Comparison of ENCODE assay signal across 14 cellular contexts in the genomic region with DNA sequence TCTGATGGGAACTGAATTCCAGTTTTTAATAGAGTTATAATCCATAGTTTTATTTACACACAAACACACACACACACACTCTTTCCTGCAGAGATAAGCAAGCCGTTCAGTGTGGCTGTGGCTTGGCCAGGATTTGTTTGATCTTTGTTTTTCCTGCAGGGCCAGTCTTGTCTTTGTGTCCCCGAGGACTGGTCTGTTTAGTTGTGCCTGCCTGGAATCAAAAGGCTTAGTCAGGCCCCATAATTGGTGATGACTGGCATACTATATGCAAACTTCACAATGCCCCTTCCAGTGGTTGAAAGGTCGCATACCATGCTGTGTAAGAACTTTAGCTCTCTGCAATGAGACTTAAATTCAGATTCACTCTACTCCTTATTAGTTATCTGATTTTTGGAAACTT. TPM values are rescaled to one million over a fixed set of nuclear protein-coding genes. Genes with fewer than 3 reads are reported as not detected.
A peak's percentile ranks its signal among the peaks of the same experiment; 100 is the strongest.
DNase-seq lines count a peak whose midpoint lies in the region; ATAC-seq, FAIRE-seq and TF ChIP-seq lines count a peak whose summit lies in the region.
"Had no signal": no experiment of that assay in that cellular context is flagged by ENCODE, and none has a peak within 500 bp of the region (broad histone marks: within the 10 kb centered on the region; RNA-seq: fewer than 3 reads in every experiment).

No MANE protein-coding gene starts in this region.

- H2BK120ac ChIP-seq in mesendoderm (ENCODE audit: low read depth, low read length): no peak overlapping the region

- H3K4me1 ChIP-seq in HepG2 (ENCODE audit: insufficient read depth, low read length): peaks cover 42% of the 10 kb centered on the region
- peaks cover 0 to 20% (median 2%) of the 10 kb centered on the region in 4 donors for H3K4me1 ChIP-seq in right lobe of liver
- H3K4me1 ChIP-seq in mesendoderm (ENCODE audit: control insufficient read depth, low read depth, low read length): no peaks in the 10 kb centered on the region

- no peaks in the 10 kb centered on the region for H4K20me1 ChIP-seq in HepG2 (ENCODE audit: insufficient read depth, low read length)

- no peak for TF ChIP-seq CTCF in HepG2 (CRISPR knock-in tag; IDR thresholded peaks at IDR 0.05)
- TF ChIP-seq CTCF in right lobe of liver (IDR thresholded peaks at IDR 0.05): no peak
- no peak for TF ChIP-seq CTCF in MCF 10A (IDR thresholded peaks at IDR 0.05; ENCODE audit: unreplicated experiment)

- TF ChIP-seq RAD21 in HepG2 (CRISPR knock-in tag; IDR thresholded peaks at IDR 0.05): no peak

- peak overlapping the region; percentile 55 for H3K4me2 ChIP-seq in HepG2 (ENCODE audit: low read depth, low read length)
- no peak overlapping the region for H3K4me2 ChIP-seq in mesendoderm (ENCODE audit: low read length)

- H3K27me3 Mint-ChIP-seq in MCF 10A (ENCODE audit: insufficient read depth, unreplicated experiment): no peaks in the 10 kb centered on the region
- H3K27me3 Mint-ChIP-seq: naive B cell had no signal

- peaks cover 13% of the 10 kb centered on the region for H3K36me3 Mint-ChIP-seq in MCF 10A (ENCODE audit: insufficient read depth, unreplicated experiment)
- H3K36me3 Mint-ChIP-seq: naive B cell had no signal

- H2BK15ac ChIP-seq in mesendoderm (replicated peaks; ENCODE audit: low read depth): no peak overlapping the region

- H3K27ac ChIP-seq in HepG2 (ENCODE audit: extremely low read length, insufficient read depth, low read length): no peak overlapping the region
- no peak overlapping the region for H3K27ac ChIP-seq in right lobe of liver
- H3K27ac ChIP-seq in mesendoderm (ENCODE audit: low read depth, low read length): no peak overlapping the region

- no peaks in the 10 kb centered on the region; a peak in 2 of 5 replicates for H3K27me3 ChIP-seq in HepG2 (ENCODE audit: control insufficient read depth in 1 of 2, insufficient read depth in 2 of 2, low read length in 2 of 2)
- no peaks in the 10 kb centered on the region for H3K27me3 ChIP-seq in right lobe of liver
- H3K27me3 ChIP-seq in mesendoderm (ENCODE audit: insufficient read depth, low read length, poor library complexity): no peaks in the 10 kb centered on the region

- CTCF ChIA-PET in HepG2 (lab: Yijun Ruan, JAX; ENCODE audit: low intra/inter-chr PET ratio, low total read pairs) (no interaction called here), MCF 10A (lab: Yijun Ruan, JAX) (interaction anchor here (0.7 to 2.8 kb wide), 7 partner anchors 15 to 71 kb away, joined by 3 to 9 read pairs (median 4); partner anchors contain the start of gene WBP11)

- no peaks in the 10 kb centered on the region for H3K9me3 Mint-ChIP-seq in MCF 10A (ENCODE audit: unreplicated experiment)
- H3K9me3 Mint-ChIP-seq: naive B cell had no signal

- H3K9me3 ChIP-seq in HepG2 (ENCODE audit: low read length) (no peaks in the 10 kb centered on the region), right lobe of liver (no peaks in the 10 kb centered on the region)

- no peak overlapping the region for H4K8ac ChIP-seq in mesendoderm (ENCODE audit: low read depth, low read length)

- H2AFZ ChIP-seq in HepG2 (ENCODE audit: low read length): no peak overlapping the region

- no peak overlapping the region for H3K18ac ChIP-seq in mesendoderm (ENCODE audit: low read length)

- H3K4me3 Mint-ChIP-seq in MCF 10A (ENCODE audit: unreplicated experiment): peak overlapping the region; percentile 97

- BruUV-seq in HepG2 (replicated peaks; lab: Mats Ljungman, UMichigan): no TSS peak
- no TSS peak for BruUV-seq in MCF 10A (replicated peaks; lab: Mats Ljungman, UMichigan)

- peak overlapping the region; percentile 99 for H3K27ac Mint-ChIP-seq in MCF 10A (ENCODE audit: low read depth, unreplicated experiment)

- H3K23ac ChIP-seq in mesendoderm (ENCODE audit: low read length): no peak overlapping the region

- no peak overlapping the region for H3K4me3 ChIP-seq in HepG2 (replicated peaks in 1 of 3; ENCODE audit: insufficient read depth in 1 of 3, low read depth in 2 of 3, low read length in 3 of 3)
- H3K4me3 ChIP-seq in right lobe of liver: no peak overlapping the region
- no peak overlapping the region for H3K4me3 ChIP-seq in mesendoderm (ENCODE audit: low read length)

- no peak for TF ChIP-seq EP300 in HepG2 (IDR thresholded peaks at IDR 0.05; ENCODE audit: low read depth in 2 of 2, low read length in 2 of 2)
- no peak for TF ChIP-seq EP300 in HepG2 (CRISPR knock-in tag; IDR thresholded peaks at IDR 0.05; ENCODE audit: borderline replicate concordance)

- TF ChIP-seq POLR2A in HepG2 (IDR thresholded peaks at IDR 0.05; ENCODE audit: insufficient read depth in 1 of 2, low read depth in 2 of 2, low read length in 2 of 2) (no peak), right lobe of liver (IDR thresholded peaks at IDR 0.05) (no peak)

- no peak overlapping the region for H3K9ac ChIP-seq in HepG2 (ENCODE audit: insufficient read depth, low read depth, low read length)
- no peak overlapping the region for H3K9ac ChIP-seq in mesendoderm (ENCODE audit: low read length)

- FAIRE-seq in HepG2 (lab: Jason Lieb, UNC): peak; percentile 12
- FAIRE-seq: H1 had no signal

- H3K36me3 ChIP-seq in HepG2 (replicated peaks in 1 of 2; ENCODE audit: control insufficient read depth in 1 of 2, insufficient read depth in 2 of 2, low read length in 2 of 2) (no peaks in the 10 kb centered on the region), right lobe of liver (no peaks in the 10 kb centered on the region), mesendoderm (ENCODE audit: control insufficient read depth, insufficient read depth, low read length) (no peaks in the 10 kb centered on the region)

- H2BK5ac ChIP-seq in mesendoderm (ENCODE audit: low read length): no peak overlapping the region

- no peak overlapping the region for H3K4ac ChIP-seq in mesendoderm (ENCODE audit: low read depth, low read length)

- DNase-seq in HepG2 (ENCODE audit: low spot score) (peak; percentile 77), right lobe of liver (no peak), MCF 10A (ENCODE audit: unreplicated experiment) (no peak), mesendoderm (peak; percentile 23), dedifferentiated amniotic fluid mesenchymal stem cell (ENCODE audit: extremely low spot score) (no peak), germinal center (ENCODE audit: low spot score) (no peak), DMS 273 (lab: John Stamatoyannopoulos, UW; ENCODE audit: unreplicated experiment) (no peak), midbrain (lab: John Stamatoyannopoulos, UW) (no peak)
- DNase-seq: activated CD4-positive, alpha-beta T cell treated with anti-CD3 and anti-CD28 coated beads, Interleukin-2, amount 50 U/mL, for 1 hour; activated gamma-delta T cell treated with Interleukin-2 at 50 U/mL for 16 hours; hypothalamus; naive B cell; NCI-H524 had no signal

- intact Hi-C loops in HepG2 (cut with micrococcal nuclease; ENCODE audit: unreplicated experiment) (loop anchor here (10.0 kb wide), 1 partner anchor 1108 kb away; the partner anchor contains the start of gene STRAP), right lobe of liver (cut with DNase I) (no loop called here), MCF 10A (cut with micrococcal nuclease) (loop anchor here (10.0 kb wide), 2 partner anchors 68 to 372 kb away; partner anchors contain the start of gene ART4)

- no peaks in the 10 kb centered on the region for H3K79me1 ChIP-seq in mesendoderm (ENCODE audit: low read length)

- no peak overlapping the region for H4K5ac ChIP-seq in mesendoderm (ENCODE audit: low read length)

- POLR2A ChIA-PET in HepG2 (lab: Yijun Ruan, JAX): interaction anchor here (1.4 kb wide), 1 partner anchor 26 kb away, joined by 6 read pairs; the partner anchor contains the start of genes C12orf60 and WBP11
- POLR2A ChIA-PET in MCF 10A (lab: Yijun Ruan, JAX): interaction anchor here (0.5 to 4.0 kb wide), 5 partner anchors 22 to 411 kb away, joined by 3 to 27 read pairs (median 3); partner anchors contain the start of genes C12orf60 and WBP11

- H2AK5ac ChIP-seq in mesendoderm (ENCODE audit: low read length): no peak overlapping the region

- H3K79me2 ChIP-seq in HepG2 (ENCODE audit: insufficient read depth, low read length): peaks cover 7% of the 10 kb centered on the region
- H3K79me2 ChIP-seq in mesendoderm (ENCODE audit: control insufficient read depth, insufficient read depth, low read length): no peaks in the 10 kb centered on the region

- in situ Hi-C loops in HepG2 (cut with HindIII; ENCODE audit: extremely low pct_ligation_motif_present, low pct_unique_long_range_greater_than_20kb): no loop called here

- peaks cover 17% of the 10 kb centered on the region for H3K4me1 Mint-ChIP-seq in MCF 10A (ENCODE audit: insufficient read depth, unreplicated experiment)

- H3K56ac ChIP-seq in mesendoderm (ENCODE audit: low read length): no peak overlapping the region

- ATAC-seq in HepG2 (peak; percentile 38), right lobe of liver (no peak)

- WGBS in HepG2 (ENCODE audit: low lambda C conversion rate): 5% methylated on average over 3 of the region's 3 CpGs
- WGBS in right lobe of liver (ENCODE audit: insufficient coverage, low coverage, low lambda C conversion rate, missing lambda C conversion rate): 19% methylated on average over 3 of the region's 3 CpGs
- WGBS in mesendoderm (ENCODE audit: extremely low coverage, insufficient coverage, low lambda C conversion rate): no CpG with 5 or more reads among the region's 3 CpGs

RNA-seq across cellular contexts. Expression of gene WBP11, which starts 26.0 kb away (rescaled TPM):
- 31.0 and 44.4 TPM in 2 replicates for total RNA-seq in HepG2 (2016; rRNA removed; fragmentation: Illumina TruSeq; extraction: Trizol)
- 6.5 and 7.2 TPM in 2 replicates for total RNA-seq in HepG2 (2016; cell fraction: cytosol; rRNA removed; fragmentation: Illumina TruSeq; extraction: Trizol; ENCODE audit: low read depth)
- total RNA-seq in HepG2 (2016; cell fraction: insoluble cytoplasmic fraction; rRNA removed; fragmentation: Illumina TruSeq; extraction: Trizol): 30.6 and 36.1 TPM in 2 replicates
- total RNA-seq in HepG2 (2016; cell fraction: membrane; rRNA removed; fragmentation: Illumina TruSeq; extraction: Trizol): 24.9 and 28.2 TPM in 2 replicates
- 27.7 and 30.7 TPM in 2 replicates for total RNA-seq in HepG2 (2016; cell fraction: nucleus; rRNA removed; fragmentation: Illumina TruSeq; extraction: Trizol)
- 6.6 and 7.6 TPM in 2 replicates for polyA plus RNA-seq in HepG2 (2011; rRNA removed)
- polyA plus RNA-seq in HepG2 (2011; cell fraction: cytosol; rRNA removed): 3.2 and 3.3 TPM in 2 replicates
- polyA plus RNA-seq in HepG2 (2011; cell fraction: nucleus; rRNA removed): 5.2 and 5.6 TPM in 2 replicates
- polyA plus RNA-seq in HepG2 (2012): 17.5 and 40.2 TPM in 2 replicates
- polyA plus RNA-seq in HepG2 (2016; cell fraction: cytosol; fragmentation: Illumina TruSeq; extraction: Trizol; ENCODE audit: low read depth): 10.8 and 13.6 TPM in 2 replicates
- 52.7 and 58.9 TPM in 2 replicates for polyA plus RNA-seq in HepG2 (2016; cell fraction: insoluble cytoplasmic fraction; fragmentation: Illumina TruSeq; extraction: Trizol; ENCODE audit: low read depth)
- 25.3 and 27.1 TPM in 2 replicates for polyA plus RNA-seq in HepG2 (2016; cell fraction: membrane; fragmentation: Illumina TruSeq; extraction: Trizol; ENCODE audit: low read depth)
- 39.7 and 45.9 TPM in 2 replicates for polyA plus RNA-seq in HepG2 (2016; cell fraction: nucleus; fragmentation: Illumina TruSeq; extraction: Trizol; ENCODE audit: insufficient read depth, low read depth)
- 4.2 and 9.5 TPM in 2 replicates for polyA minus RNA-seq in HepG2 (2011; rRNA and poly(A)+ RNA removed; ENCODE audit: low replicate concordance)
- 9.1 and 10.0 TPM in 2 replicates for polyA minus RNA-seq in HepG2 (2011; cell fraction: cytosol; rRNA and poly(A)+ RNA removed)
- 26.1 and 28.3 TPM in 2 replicates for polyA minus RNA-seq in HepG2 (2011; cell fraction: nucleus; rRNA and poly(A)+ RNA removed)
- total RNA-seq in right lobe of liver: 10 to 100 TPM in 4 of 6 experiments, 1 to 10 TPM in 2; 8.6 to 24.9 (median 16.9) TPM
- total RNA-seq in MCF 10A (2022): 51.3 and 56.6 TPM in 2 replicates
- 121 TPM for polyA plus RNA-seq in mesendoderm (2013, experiment 1 of 2)
- 119 TPM for polyA plus RNA-seq in mesendoderm (2013, experiment 2 of 2)

RNA-seq across cellular contexts. Expression of gene C12orf60, which starts 26.2 kb away (rescaled TPM):
- 1.4 and 2.3 TPM in 2 replicates for total RNA-seq in HepG2 (2016; rRNA removed; fragmentation: Illumina TruSeq; extraction: Trizol)
- total RNA-seq in HepG2 (2016; cell fraction: cytosol; rRNA removed; fragmentation: Illumina TruSeq; extraction: Trizol; ENCODE audit: low read depth): 0.20 and 0.35 TPM in 2 replicates
- 1.1 and 1.5 TPM in 2 replicates for total RNA-seq in HepG2 (2016; cell fraction: insoluble cytoplasmic fraction; rRNA removed; fragmentation: Illumina TruSeq; extraction: Trizol)
- total RNA-seq in HepG2 (2016; cell fraction: membrane; rRNA removed; fragmentation: Illumina TruSeq; extraction: Trizol): 0.96 and 1.1 TPM in 2 replicates
- 1.1 and 1.5 TPM in 2 replicates for total RNA-seq in HepG2 (2016; cell fraction: nucleus; rRNA removed; fragmentation: Illumina TruSeq; extraction: Trizol)
- polyA plus RNA-seq in HepG2 (2011; rRNA removed): 0.55 and 0.69 TPM in 2 replicates
- polyA plus RNA-seq in HepG2 (2011; cell fraction: cytosol; rRNA removed): 0.48 and 0.67 TPM in 2 replicates
- polyA plus RNA-seq in HepG2 (2011; cell fraction: nucleus; rRNA removed): 0.16 and 0.23 TPM in 2 replicates
- polyA plus RNA-seq in HepG2 (2012): 1.2 and 1.5 TPM in 2 replicates
- 0.35 and 0.53 TPM in 2 replicates for polyA plus RNA-seq in HepG2 (2016; cell fraction: cytosol; fragmentation: Illumina TruSeq; extraction: Trizol; ENCODE audit: low read depth)
- polyA plus RNA-seq in HepG2 (2016; cell fraction: insoluble cytoplasmic fraction; fragmentation: Illumina TruSeq; extraction: Trizol; ENCODE audit: low read depth): 1.7 and 2.0 TPM in 2 replicates
- polyA plus RNA-seq in HepG2 (2016; cell fraction: membrane; fragmentation: Illumina TruSeq; extraction: Trizol; ENCODE audit: low read depth): 0.50 and 0.56 TPM in 2 replicates
- polyA plus RNA-seq in HepG2 (2016; cell fraction: nucleus; fragmentation: Illumina TruSeq; extraction: Trizol; ENCODE audit: insufficient read depth, low read depth): 1.4 and 1.8 TPM in 2 replicates
- 0.33 and 0.72 TPM in 2 replicates for polyA minus RNA-seq in HepG2 (2011; rRNA and poly(A)+ RNA removed; ENCODE audit: low replicate concordance)
- polyA minus RNA-seq in HepG2 (2011; cell fraction: cytosol; rRNA and poly(A)+ RNA removed): 0.49 and 0.53 TPM in 2 replicates
- 0.37 and 0.52 TPM in 2 replicates for polyA minus RNA-seq in HepG2 (2011; cell fraction: nucleus; rRNA and poly(A)+ RNA removed)
- total RNA-seq in right lobe of liver: under 1 TPM; 0.37 to 0.91 (median 0.74) TPM
- total RNA-seq in MCF 10A (2022): 2.2 and 2.6 TPM in 2 replicates
- 2.2 TPM for polyA plus RNA-seq in mesendoderm (2013, experiment 1 of 2)
- polyA plus RNA-seq in mesendoderm (2013, experiment 2 of 2): 2.1 TPM

RNA-seq across cellular contexts. Expression of gene SMCO3, which starts 36.7 kb away (rescaled TPM):
- 0.11 and 0.42 TPM in 2 replicates for total RNA-seq in HepG2 (2016; rRNA removed; fragmentation: Illumina TruSeq; extraction: Trizol)
- total RNA-seq in HepG2 (2016; cell fraction: cytosol; rRNA removed; fragmentation: Illumina TruSeq; extraction: Trizol; ENCODE audit: low read depth): not detected in 2 replicates
- total RNA-seq in HepG2 (2016; cell fraction: insoluble cytoplasmic fraction; rRNA removed; fragmentation: Illumina TruSeq; extraction: Trizol): 0.25 and 0.30 TPM in 2 replicates
- total RNA-seq in HepG2 (2016; cell fraction: membrane; rRNA removed; fragmentation: Illumina TruSeq; extraction: Trizol): 0.09 TPM in 1 of 2 replicates, not detected in the other
- 0.65 and 0.78 TPM in 2 replicates for total RNA-seq in HepG2 (2016; cell fraction: nucleus; rRNA removed; fragmentation: Illumina TruSeq; extraction: Trizol)
- polyA plus RNA-seq in HepG2 (2011; rRNA removed): 0.14 and 0.29 TPM in 2 replicates
- polyA plus RNA-seq in HepG2 (2011; cell fraction: cytosol; rRNA removed): 0.07 and 0.18 TPM in 2 replicates
- polyA plus RNA-seq in HepG2 (2011; cell fraction: nucleus; rRNA removed): 0.10 and 0.26 TPM in 2 replicates
- polyA plus RNA-seq in HepG2 (2012): 0.31 and 0.62 TPM in 2 replicates
- 0.05 TPM in 1 of 2 replicates, not detected in the other for polyA plus RNA-seq in HepG2 (2016; cell fraction: cytosol; fragmentation: Illumina TruSeq; extraction: Trizol; ENCODE audit: low read depth)
- polyA plus RNA-seq in HepG2 (2016; cell fraction: insoluble cytoplasmic fraction; fragmentation: Illumina TruSeq; extraction: Trizol; ENCODE audit: low read depth): 0.11 and 0.22 TPM in 2 replicates
- not detected in 2 replicates for polyA plus RNA-seq in HepG2 (2016; cell fraction: membrane; fragmentation: Illumina TruSeq; extraction: Trizol; ENCODE audit: low read depth)
- polyA plus RNA-seq in HepG2 (2016; cell fraction: nucleus; fragmentation: Illumina TruSeq; extraction: Trizol; ENCODE audit: insufficient read depth, low read depth): 0.64 and 0.79 TPM in 2 replicates
- not detected in 2 replicates for polyA minus RNA-seq in HepG2 (2011; rRNA and poly(A)+ RNA removed; ENCODE audit: low replicate concordance)
- polyA minus RNA-seq in HepG2 (2011; cell fraction: cytosol; rRNA and poly(A)+ RNA removed): 0.30 TPM in 1 of 2 replicates, not detected in the other
- 1.6 and 2.1 TPM in 2 replicates for polyA minus RNA-seq in HepG2 (2011; cell fraction: nucleus; rRNA and poly(A)+ RNA removed)
- under 1 TPM in 5 of 6 experiments, not detected in 1; 0.24 to 0.68 (median 0.40) TPM for total RNA-seq in right lobe of liver
- 0.20 TPM in 1 of 2 replicates, not detected in the other for total RNA-seq in MCF 10A (2022)
- polyA plus RNA-seq in mesendoderm (2013, experiment 1 of 2): not detected
- not detected for polyA plus RNA-seq in mesendoderm (2013, experiment 2 of 2)
- total RNA-seq: H1 had no signal
- polyA plus RNA-seq: H1 had no signal

Comparison
In these comparisons a context has a peak if more than half of its experiments do, and no peak if none do; other contexts are left out.
1. DNase-seq: peak in HepG2 (single experiment) and mesendoderm (single experiment); none in right lobe of liver (0 of 3), MCF 10A (single experiment), dedifferentiated amniotic fluid mesenchymal stem cell (single experiment), germinal center (single experiment), DMS 273 (single experiment) and midbrain (single experiment).
2. intact Hi-C loops: an anchor here in HepG2 (10.0 kb wide) and MCF 10A (10.0 kb wide); none called in right lobe of liver.